In the genomic region with DNA sequence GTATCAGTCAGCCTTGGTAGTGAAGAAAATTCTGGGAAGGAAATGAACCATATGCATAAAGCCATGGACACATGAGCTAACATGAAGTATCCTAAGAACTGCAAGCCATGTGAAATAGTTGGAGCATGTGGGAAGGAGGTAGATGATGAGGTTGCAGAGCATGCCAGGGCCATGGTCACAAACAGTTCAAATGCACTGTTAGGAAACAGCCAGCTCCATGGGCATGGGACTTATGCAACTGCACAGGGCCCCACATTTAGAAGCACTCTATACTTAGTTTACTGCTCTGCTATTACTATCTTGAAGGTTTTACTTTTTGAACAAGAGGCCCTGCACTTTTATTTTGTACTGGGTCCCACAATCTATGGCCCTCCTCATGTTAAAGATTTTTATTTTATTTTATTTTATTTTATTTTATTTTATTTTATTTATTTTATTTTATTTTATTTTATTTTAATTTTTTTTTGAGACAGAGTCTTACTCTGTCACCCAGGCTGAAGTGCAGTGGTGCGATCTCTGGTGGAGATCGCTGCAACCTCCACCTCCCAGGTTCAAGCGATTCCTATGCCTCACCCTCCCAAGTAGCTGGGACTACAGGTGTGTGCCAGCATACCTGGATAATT, we compare ENCODE assay signal across 25 cellular contexts.
DNase-seq lines count a peak whose midpoint lies in the region; ATAC-seq, FAIRE-seq and TF ChIP-seq lines count a peak whose summit lies in the region.
"Had no signal": no experiment of that assay in that cellular context is flagged by ENCODE, and none has a peak within 500 bp of the region (broad histone marks: within the 10 kb centered on the region; RNA-seq: fewer than 3 reads in every experiment).

No MANE protein-coding gene starts in this region.

- WGBS in right cardiac atrium = 96% methylated on average over 3 of the region's 3 CpGs

- no peak overlapping the region for H3K27ac ChIP-seq in right cardiac atrium (ENCODE audit: low read length)
- H3K27ac ChIP-seq: BLaER1 had no signal

- TF ChIP-seq POLR2A in H54 (IDR thresholded peaks at IDR 0.05; ENCODE audit: low read depth, low read length) = no peak

- no peaks in the 10 kb centered on the region for H3K4me1 ChIP-seq in right cardiac atrium (ENCODE audit: control insufficient read depth, insufficient read depth, low read length)
- H3K4me1 ChIP-seq: BLaER1 had no signal

- H3K27me3 Mint-ChIP-seq in WTC11 (ENCODE audit: low read depth) = no peaks in the 10 kb centered on the region
- no peaks in the 10 kb centered on the region for H3K27me3 Mint-ChIP-seq in osteocyte (ENCODE audit: unreplicated experiment)

- no peaks in the 10 kb centered on the region for H3K9me3 ChIP-seq in right cardiac atrium (ENCODE audit: control insufficient read depth, low read length)
- H3K9me3 ChIP-seq: BLaER1, MG63 had no signal

- intact Hi-C loops in Right ventricle myocardium inferior (cut with DNase I) = no loop called here
- intact Hi-C loops in right cardiac atrium (cut with DNase I) = no loop called here

- no peak overlapping the region for H3K4me3 ChIP-seq in right cardiac atrium (ENCODE audit: low read length)
- H3K4me3 ChIP-seq: BLaER1, MG63 had no signal

- peak; percentile 62 for ATAC-seq in Right ventricle myocardium inferior
- no peak for ATAC-seq in right cardiac atrium
- ATAC-seq in WTC11 = no peak
- ATAC-seq in HG03108 (IDR thresholded peaks at IDR 0.05; ENCODE audit: unreplicated experiment) = no peak
- ATAC-seq: PC-3 had no signal

- H3K36me3 Mint-ChIP-seq in WTC11 (no peaks in the 10 kb centered on the region), osteocyte (ENCODE audit: unreplicated experiment) (no peaks in the 10 kb centered on the region)
- H3K36me3 Mint-ChIP-seq: CD4-positive, CD25-positive, alpha-beta regulatory T cell had no signal

- H3K9me3 Mint-ChIP-seq in WTC11 = no peaks in the 10 kb centered on the region
- peaks cover 4% of the 10 kb centered on the region for H3K9me3 Mint-ChIP-seq in osteocyte (ENCODE audit: unreplicated experiment)
- H3K9me3 Mint-ChIP-seq: CD4-positive, CD25-positive, alpha-beta regulatory T cell had no signal

- POLR2A ChIA-PET in WTC11 (lab: Charles Lee) = no interaction called here

- H3K27me3 ChIP-seq in right cardiac atrium (ENCODE audit: control insufficient read depth, insufficient read depth) = no peaks in the 10 kb centered on the region
- H3K27me3 ChIP-seq: BLaER1, MG63 had no signal

- DNase-seq in Right ventricle myocardium inferior (ENCODE audit: missing footprints) = no peak
- DNase-seq in right cardiac atrium = no peak
- DNase-seq in H54 (ENCODE audit: insufficient read length, low spot score) = no peak
- DNase-seq in WTC11 (ENCODE audit: low spot score) = no peak
- DNase-seq in osteocyte (ENCODE audit: extremely low spot score, unreplicated experiment) = no peak
- DNase-seq in NOMO-1 treated with dmso at 0.1 percent for 144 hours (lab: John Stamatoyannopoulos, UW; ENCODE audit: unreplicated experiment) = no peak
- DNase-seq: CD4-positive, CD25-positive, alpha-beta regulatory T cell; DMS153; DND-41; H7; IMR-90; KG1; MG63; NCI-H1092 treated with DMSO at 0.1 percent for 48 hours; NCI-H1436; NCI-H187; NCI-H2081 treated with DMSO at 0.1 percent for 48 hours; NCI-H2171; NCI-H226; NCI-H510A; NCI-H69; PC-3 had no signal

- peak; percentile 84 for FAIRE-seq in H54 (lab: Jason Lieb, UNC)
- FAIRE-seq: GM12892 had no signal

- H3K4me1 Mint-ChIP-seq in WTC11 (peaks cover 11% of the 10 kb centered on the region), osteocyte (ENCODE audit: unreplicated experiment) (peaks cover 49% of the 10 kb centered on the region)
- H3K4me1 Mint-ChIP-seq: CD4-positive, CD25-positive, alpha-beta regulatory T cell had no signal

- TF ChIP-seq CTCF in WTC11 (IDR thresholded peaks at IDR 0.05) (no peak), osteocyte (IDR thresholded peaks at IDR 0.05) (no peak)

- CTCF ChIA-PET in WTC11 (lab: Charles Lee) = no interaction called here

- H3K4me3 Mint-ChIP-seq in WTC11 (no peak overlapping the region), osteocyte (ENCODE audit: unreplicated experiment) (no peak overlapping the region)
- H3K4me3 Mint-ChIP-seq: CD4-positive, CD25-positive, alpha-beta regulatory T cell had no signal

- H3K27ac Mint-ChIP-seq in WTC11 = no peak overlapping the region
- H3K27ac Mint-ChIP-seq in osteocyte (ENCODE audit: unreplicated experiment) = peak overlapping the region; percentile 28
- H3K27ac Mint-ChIP-seq: CD4-positive, CD25-positive, alpha-beta regulatory T cell had no signal

TF ChIP-seq in WTC11, 78 proteins besides CTCF, POLR2A, EP300 and RAD21:
- TF ChIP-seq, protein P1, sequence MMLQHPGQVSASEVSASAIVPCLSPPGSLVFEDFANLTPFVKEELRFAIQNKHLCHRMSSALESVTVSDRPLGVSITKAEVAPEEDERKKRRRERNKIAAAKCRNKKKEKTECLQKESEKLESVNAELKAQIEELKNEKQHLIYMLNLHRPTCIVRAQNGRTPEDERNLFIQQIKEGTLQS (CRISPR knock-in tag; conservative IDR thresholded peaks at IDR 0.05) = no peak
- no peak for TF ChIP-seq GABPB1 (CRISPR knock-in tag; IDR thresholded peaks at IDR 0.05)
- TF ChIP-seq HMGA2 (CRISPR knock-in tag; IDR thresholded peaks at IDR 0.05) = peak; percentile 97
